In the genomic region with DNA sequence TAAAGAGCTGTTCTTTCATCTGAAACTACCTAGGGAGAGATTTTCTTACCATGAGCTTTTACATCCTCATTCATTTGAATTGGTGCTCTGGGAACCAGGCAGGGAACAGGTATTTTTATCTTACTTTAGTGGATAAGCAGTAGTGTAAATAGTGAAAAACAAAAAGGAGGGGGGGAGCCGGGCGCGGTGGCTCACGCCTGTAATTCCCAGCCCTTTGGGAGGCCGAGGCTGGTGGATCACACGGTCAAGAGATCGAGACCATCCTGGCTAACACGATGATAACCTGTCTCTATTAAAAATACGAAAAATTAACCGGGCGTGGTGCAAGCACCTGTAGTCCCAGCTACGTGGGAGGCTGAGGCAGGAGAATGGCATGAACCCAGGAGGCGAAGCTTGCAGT, we compare ENCODE assay signal across 1 cellular context.
TF ChIP-seq lines count a peak whose summit lies in the region.

No MANE protein-coding gene starts in this region.

TF ChIP-seq in GM23338, 12 proteins besides CTCF, POLR2A, EP300 and RAD21:
- TF ChIP-seq ZNF114 (CRISPR knock-in tag; IDR thresholded peaks at IDR 0.05) (no peak), EZH2 (IDR thresholded peaks at IDR 0.05; ENCODE audit: low read depth, unreplicated experiment) (no peak), ZNF331 (CRISPR knock-in tag; IDR thresholded peaks at IDR 0.05; ENCODE audit: low read depth) (no peak), NANOG (IDR thresholded peaks at IDR 0.05; ENCODE audit: borderline replicate concordance) (no peak), EZH2phosphoT487 (IDR thresholded peaks at IDR 0.05; ENCODE audit: unreplicated experiment) (no peak), JUNB (IDR thresholded peaks at IDR 0.05; ENCODE audit: unreplicated experiment) (no peak), POLR2AphosphoS5 (IDR thresholded peaks at IDR 0.05; ENCODE audit: low read depth) (no peak), CREB1 (CRISPR knock-in tag; IDR thresholded peaks at IDR 0.05; ENCODE audit: low read depth) (no peak), STAT1 (IDR thresholded peaks at IDR 0.05; ENCODE audit: unreplicated experiment) (no peak)
- TF ChIP-seq, protein P1, sequence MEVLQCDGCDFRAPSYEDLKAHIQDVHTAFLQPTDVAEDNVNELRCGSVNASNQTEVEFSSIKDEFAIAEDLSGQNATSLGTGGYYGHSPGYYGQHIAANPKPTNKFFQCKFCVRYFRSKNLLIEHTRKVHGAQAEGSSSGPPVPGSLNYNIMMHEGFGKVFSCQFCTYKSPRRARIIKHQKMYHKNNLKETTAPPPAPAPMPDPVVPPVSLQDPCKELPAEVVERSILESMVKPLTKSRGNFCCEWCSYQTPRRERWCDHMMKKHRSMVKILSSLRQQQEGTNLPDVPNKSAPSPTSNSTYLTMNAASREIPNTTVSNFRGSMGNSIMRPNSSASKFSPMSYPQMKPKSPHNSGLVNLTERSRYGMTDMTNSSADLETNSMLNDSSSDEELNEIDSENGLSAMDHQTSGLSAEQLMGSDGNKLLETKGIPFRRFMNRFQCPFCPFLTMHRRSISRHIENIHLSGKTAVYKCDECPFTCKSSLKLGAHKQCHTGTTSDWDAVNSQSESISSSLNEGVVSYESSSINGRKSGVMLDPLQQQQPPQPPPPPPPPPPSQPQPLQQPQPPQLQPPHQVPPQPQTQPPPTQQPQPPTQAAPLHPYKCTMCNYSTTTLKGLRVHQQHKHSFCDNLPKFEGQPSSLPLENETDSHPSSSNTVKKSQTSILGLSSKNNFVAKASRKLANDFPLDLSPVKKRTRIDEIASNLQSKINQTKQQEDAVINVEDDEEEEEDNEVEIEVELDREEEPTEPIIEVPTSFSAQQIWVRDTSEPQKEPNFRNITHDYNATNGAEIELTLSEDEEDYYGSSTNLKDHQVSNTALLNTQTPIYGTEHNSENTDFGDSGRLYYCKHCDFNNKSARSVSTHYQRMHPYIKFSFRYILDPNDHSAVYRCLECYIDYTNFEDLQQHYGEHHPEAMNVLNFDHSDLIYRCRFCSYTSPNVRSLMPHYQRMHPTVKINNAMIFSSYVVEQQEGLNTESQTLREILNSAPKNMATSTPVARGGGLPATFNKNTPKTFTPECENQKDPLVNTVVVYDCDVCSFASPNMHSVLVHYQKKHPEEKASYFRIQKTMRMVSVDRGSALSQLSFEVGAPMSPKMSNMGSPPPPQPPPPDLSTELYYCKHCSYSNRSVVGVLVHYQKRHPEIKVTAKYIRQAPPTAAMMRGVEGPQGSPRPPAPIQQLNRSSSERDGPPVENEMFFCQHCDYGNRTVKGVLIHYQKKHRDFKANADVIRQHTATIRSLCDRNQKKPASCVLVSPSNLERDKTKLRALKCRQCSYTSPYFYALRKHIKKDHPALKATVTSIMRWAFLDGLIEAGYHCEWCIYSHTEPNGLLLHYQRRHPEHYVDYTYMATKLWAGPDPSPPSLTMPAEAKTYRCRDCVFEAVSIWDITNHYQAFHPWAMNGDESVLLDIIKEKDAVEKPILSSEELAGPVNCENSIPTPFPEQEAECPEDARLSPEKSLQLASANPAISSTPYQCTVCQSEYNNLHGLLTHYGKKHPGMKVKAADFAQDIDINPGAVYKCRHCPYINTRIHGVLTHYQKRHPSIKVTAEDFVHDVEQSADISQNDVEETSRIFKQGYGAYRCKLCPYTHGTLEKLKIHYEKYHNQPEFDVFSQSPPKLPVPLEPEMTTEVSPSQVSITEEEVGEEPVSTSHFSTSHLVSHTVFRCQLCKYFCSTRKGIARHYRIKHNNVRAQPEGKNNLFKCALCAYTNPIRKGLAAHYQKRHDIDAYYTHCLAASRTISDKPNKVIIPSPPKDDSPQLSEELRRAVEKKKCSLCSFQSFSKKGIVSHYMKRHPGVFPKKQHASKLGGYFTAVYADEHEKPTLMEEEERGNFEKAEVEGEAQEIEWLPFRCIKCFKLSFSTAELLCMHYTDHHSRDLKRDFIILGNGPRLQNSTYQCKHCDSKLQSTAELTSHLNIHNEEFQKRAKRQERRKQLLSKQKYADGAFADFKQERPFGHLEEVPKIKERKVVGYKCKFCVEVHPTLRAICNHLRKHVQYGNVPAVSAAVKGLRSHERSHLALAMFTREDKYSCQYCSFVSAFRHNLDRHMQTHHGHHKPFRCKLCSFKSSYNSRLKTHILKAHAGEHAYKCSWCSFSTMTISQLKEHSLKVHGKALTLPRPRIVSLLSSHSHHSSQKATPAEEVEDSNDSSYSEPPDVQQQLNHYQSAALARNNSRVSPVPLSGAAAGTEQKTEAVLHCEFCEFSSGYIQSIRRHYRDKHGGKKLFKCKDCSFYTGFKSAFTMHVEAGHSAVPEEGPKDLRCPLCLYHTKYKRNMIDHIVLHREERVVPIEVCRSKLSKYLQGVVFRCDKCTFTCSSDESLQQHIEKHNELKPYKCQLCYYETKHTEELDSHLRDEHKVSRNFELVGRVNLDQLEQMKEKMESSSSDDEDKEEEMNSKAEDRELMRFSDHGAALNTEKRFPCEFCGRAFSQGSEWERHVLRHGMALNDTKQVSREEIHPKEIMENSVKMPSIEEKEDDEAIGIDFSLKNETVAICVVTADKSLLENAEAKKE (CRISPR knock-in tag; IDR thresholded peaks at IDR 0.05) = no peak
- TF ChIP-seq, protein P2, sequence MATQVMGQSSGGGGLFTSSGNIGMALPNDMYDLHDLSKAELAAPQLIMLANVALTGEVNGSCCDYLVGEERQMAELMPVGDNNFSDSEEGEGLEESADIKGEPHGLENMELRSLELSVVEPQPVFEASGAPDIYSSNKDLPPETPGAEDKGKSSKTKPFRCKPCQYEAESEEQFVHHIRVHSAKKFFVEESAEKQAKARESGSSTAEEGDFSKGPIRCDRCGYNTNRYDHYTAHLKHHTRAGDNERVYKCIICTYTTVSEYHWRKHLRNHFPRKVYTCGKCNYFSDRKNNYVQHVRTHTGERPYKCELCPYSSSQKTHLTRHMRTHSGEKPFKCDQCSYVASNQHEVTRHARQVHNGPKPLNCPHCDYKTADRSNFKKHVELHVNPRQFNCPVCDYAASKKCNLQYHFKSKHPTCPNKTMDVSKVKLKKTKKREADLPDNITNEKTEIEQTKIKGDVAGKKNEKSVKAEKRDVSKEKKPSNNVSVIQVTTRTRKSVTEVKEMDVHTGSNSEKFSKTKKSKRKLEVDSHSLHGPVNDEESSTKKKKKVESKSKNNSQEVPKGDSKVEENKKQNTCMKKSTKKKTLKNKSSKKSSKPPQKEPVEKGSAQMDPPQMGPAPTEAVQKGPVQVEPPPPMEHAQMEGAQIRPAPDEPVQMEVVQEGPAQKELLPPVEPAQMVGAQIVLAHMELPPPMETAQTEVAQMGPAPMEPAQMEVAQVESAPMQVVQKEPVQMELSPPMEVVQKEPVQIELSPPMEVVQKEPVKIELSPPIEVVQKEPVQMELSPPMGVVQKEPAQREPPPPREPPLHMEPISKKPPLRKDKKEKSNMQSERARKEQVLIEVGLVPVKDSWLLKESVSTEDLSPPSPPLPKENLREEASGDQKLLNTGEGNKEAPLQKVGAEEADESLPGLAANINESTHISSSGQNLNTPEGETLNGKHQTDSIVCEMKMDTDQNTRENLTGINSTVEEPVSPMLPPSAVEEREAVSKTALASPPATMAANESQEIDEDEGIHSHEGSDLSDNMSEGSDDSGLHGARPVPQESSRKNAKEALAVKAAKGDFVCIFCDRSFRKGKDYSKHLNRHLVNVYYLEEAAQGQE (IDR thresholded peaks at IDR 0.05; ENCODE audit: unreplicated experiment) = no peak
- TF ChIP-seq, protein P3, sequence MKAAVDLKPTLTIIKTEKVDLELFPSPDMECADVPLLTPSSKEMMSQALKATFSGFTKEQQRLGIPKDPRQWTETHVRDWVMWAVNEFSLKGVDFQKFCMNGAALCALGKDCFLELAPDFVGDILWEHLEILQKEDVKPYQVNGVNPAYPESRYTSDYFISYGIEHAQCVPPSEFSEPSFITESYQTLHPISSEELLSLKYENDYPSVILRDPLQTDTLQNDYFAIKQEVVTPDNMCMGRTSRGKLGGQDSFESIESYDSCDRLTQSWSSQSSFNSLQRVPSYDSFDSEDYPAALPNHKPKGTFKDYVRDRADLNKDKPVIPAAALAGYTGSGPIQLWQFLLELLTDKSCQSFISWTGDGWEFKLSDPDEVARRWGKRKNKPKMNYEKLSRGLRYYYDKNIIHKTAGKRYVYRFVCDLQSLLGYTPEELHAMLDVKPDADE (IDR thresholded peaks at IDR 0.05) = no peak
